ENCODE assay signal across 1 cellular context in the genomic region with DNA sequence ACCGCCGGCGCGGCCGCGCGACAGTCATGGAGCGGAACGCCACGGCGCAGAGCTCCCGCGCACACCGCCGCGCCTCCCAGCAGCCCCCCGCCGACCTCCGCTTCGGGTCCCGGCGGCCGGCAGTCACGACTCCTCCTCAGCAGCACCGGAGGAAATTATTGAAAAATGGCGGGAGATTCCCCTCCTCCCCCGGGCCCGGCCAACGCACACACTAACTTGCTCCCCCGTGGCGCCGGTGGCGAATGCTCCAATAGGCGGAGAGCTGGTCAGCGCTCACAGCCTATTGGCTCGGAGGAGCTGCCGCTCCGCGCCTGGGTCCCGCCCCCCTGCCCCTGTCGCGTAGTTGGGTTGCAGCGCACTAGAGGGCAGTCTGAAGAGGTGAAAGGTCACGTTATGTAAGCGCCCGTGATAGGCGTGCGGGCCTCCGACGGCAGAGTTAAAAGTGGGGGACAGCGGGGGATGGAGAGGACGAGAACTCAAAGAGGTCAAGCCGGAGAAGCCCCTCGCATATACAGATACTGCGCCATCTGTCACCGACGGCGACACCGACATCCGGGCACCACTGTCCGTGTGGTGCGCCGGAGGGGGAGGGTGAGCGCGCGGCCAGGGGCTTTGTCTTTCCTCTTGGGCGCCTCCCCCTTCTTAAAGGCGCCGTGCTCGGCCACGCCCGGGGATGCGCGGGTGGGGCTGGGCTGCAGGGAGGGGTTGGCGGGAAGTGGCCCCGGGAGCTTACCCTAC.
TF ChIP-seq lines count a peak whose summit lies in the region.

A gene with protein sequence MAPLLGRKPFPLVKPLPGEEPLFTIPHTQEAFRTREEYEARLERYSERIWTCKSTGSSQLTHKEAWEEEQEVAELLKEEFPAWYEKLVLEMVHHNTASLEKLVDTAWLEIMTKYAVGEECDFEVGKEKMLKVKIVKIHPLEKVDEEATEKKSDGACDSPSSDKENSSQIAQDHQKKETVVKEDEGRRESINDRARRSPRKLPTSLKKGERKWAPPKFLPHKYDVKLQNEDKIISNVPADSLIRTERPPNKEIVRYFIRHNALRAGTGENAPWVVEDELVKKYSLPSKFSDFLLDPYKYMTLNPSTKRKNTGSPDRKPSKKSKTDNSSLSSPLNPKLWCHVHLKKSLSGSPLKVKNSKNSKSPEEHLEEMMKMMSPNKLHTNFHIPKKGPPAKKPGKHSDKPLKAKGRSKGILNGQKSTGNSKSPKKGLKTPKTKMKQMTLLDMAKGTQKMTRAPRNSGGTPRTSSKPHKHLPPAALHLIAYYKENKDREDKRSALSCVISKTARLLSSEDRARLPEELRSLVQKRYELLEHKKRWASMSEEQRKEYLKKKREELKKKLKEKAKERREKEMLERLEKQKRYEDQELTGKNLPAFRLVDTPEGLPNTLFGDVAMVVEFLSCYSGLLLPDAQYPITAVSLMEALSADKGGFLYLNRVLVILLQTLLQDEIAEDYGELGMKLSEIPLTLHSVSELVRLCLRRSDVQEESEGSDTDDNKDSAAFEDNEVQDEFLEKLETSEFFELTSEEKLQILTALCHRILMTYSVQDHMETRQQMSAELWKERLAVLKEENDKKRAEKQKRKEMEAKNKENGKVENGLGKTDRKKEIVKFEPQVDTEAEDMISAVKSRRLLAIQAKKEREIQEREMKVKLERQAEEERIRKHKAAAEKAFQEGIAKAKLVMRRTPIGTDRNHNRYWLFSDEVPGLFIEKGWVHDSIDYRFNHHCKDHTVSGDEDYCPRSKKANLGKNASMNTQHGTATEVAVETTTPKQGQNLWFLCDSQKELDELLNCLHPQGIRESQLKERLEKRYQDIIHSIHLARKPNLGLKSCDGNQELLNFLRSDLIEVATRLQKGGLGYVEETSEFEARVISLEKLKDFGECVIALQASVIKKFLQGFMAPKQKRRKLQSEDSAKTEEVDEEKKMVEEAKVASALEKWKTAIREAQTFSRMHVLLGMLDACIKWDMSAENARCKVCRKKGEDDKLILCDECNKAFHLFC (N-terminal part only) (minus strand): TSS at position 213 of the 738 bp plus-strand sequence. CDS start 360 bp downstream, outside the sequence.

TF ChIP-seq in HepG2, 621 proteins besides CTCF, POLR2A, EP300 and RAD21 (continued from another document and continues in another):
- TF ChIP-seq, protein P1, sequence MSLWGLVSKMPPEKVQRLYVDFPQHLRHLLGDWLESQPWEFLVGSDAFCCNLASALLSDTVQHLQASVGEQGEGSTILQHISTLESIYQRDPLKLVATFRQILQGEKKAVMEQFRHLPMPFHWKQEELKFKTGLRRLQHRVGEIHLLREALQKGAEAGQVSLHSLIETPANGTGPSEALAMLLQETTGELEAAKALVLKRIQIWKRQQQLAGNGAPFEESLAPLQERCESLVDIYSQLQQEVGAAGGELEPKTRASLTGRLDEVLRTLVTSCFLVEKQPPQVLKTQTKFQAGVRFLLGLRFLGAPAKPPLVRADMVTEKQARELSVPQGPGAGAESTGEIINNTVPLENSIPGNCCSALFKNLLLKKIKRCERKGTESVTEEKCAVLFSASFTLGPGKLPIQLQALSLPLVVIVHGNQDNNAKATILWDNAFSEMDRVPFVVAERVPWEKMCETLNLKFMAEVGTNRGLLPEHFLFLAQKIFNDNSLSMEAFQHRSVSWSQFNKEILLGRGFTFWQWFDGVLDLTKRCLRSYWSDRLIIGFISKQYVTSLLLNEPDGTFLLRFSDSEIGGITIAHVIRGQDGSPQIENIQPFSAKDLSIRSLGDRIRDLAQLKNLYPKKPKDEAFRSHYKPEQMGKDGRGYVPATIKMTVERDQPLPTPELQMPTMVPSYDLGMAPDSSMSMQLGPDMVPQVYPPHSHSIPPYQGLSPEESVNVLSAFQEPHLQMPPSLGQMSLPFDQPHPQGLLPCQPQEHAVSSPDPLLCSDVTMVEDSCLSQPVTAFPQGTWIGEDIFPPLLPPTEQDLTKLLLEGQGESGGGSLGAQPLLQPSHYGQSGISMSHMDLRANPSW (CRISPR knock-in tag; IDR thresholded peaks at IDR 0.05; ENCODE audit: borderline replicate concordance), result peak; percentile 68; the same call in 1 of the 2 replicates
- TF ChIP-seq HOXA9 (CRISPR knock-in tag; IDR thresholded peaks at IDR 0.05; ENCODE audit: borderline replicate concordance), result 0 out of 2 replicates have a peak, but pooled peaks have one; percentile 64
- peak; percentile 68 for TF ChIP-seq KMT2A (CRISPR knock-in tag; IDR thresholded peaks at IDR 0.05)
- 0 out of 2 replicates have a peak, but pooled peaks have one; percentile 22 for TF ChIP-seq HMG20A (CRISPR knock-in tag; IDR thresholded peaks at IDR 0.05; ENCODE audit: borderline replicate concordance)
- no peak for TF ChIP-seq ZNF672 (CRISPR knock-in tag; IDR thresholded peaks at IDR 0.05)
- 0 out of 2 replicates have a peak, but pooled peaks have one; percentile 22 for TF ChIP-seq ZNF674 (CRISPR knock-in tag; IDR thresholded peaks at IDR 0.05; ENCODE audit: low read depth)
- TF ChIP-seq ZNF768 (CRISPR knock-in tag; IDR thresholded peaks at IDR 0.05), result no peak
- TF ChIP-seq ZNF557 (CRISPR knock-in tag; IDR thresholded peaks at IDR 0.05), result peak; percentile 45; the same call in 1 of the 2 replicates
- TF ChIP-seq SALL1 (CRISPR knock-in tag; IDR thresholded peaks at IDR 0.05), result peak; percentile 81
- TF ChIP-seq ARNTL (CRISPR knock-in tag; IDR thresholded peaks at IDR 0.05), result peak; percentile 79
- peak; percentile 89 for TF ChIP-seq RXRB (CRISPR knock-in tag; IDR thresholded peaks at IDR 0.05; ENCODE audit: borderline replicate concordance)
- TF ChIP-seq, protein P2, sequence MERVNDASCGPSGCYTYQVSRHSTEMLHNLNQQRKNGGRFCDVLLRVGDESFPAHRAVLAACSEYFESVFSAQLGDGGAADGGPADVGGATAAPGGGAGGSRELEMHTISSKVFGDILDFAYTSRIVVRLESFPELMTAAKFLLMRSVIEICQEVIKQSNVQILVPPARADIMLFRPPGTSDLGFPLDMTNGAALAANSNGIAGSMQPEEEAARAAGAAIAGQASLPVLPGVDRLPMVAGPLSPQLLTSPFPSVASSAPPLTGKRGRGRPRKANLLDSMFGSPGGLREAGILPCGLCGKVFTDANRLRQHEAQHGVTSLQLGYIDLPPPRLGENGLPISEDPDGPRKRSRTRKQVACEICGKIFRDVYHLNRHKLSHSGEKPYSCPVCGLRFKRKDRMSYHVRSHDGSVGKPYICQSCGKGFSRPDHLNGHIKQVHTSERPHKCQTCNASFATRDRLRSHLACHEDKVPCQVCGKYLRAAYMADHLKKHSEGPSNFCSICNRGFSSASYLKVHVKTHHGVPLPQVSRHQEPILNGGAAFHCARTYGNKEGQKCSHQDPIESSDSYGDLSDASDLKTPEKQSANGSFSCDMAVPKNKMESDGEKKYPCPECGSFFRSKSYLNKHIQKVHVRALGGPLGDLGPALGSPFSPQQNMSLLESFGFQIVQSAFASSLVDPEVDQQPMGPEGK (CRISPR knock-in tag; IDR thresholded peaks at IDR 0.05), result peak; percentile 91
- TF ChIP-seq, protein P3, sequence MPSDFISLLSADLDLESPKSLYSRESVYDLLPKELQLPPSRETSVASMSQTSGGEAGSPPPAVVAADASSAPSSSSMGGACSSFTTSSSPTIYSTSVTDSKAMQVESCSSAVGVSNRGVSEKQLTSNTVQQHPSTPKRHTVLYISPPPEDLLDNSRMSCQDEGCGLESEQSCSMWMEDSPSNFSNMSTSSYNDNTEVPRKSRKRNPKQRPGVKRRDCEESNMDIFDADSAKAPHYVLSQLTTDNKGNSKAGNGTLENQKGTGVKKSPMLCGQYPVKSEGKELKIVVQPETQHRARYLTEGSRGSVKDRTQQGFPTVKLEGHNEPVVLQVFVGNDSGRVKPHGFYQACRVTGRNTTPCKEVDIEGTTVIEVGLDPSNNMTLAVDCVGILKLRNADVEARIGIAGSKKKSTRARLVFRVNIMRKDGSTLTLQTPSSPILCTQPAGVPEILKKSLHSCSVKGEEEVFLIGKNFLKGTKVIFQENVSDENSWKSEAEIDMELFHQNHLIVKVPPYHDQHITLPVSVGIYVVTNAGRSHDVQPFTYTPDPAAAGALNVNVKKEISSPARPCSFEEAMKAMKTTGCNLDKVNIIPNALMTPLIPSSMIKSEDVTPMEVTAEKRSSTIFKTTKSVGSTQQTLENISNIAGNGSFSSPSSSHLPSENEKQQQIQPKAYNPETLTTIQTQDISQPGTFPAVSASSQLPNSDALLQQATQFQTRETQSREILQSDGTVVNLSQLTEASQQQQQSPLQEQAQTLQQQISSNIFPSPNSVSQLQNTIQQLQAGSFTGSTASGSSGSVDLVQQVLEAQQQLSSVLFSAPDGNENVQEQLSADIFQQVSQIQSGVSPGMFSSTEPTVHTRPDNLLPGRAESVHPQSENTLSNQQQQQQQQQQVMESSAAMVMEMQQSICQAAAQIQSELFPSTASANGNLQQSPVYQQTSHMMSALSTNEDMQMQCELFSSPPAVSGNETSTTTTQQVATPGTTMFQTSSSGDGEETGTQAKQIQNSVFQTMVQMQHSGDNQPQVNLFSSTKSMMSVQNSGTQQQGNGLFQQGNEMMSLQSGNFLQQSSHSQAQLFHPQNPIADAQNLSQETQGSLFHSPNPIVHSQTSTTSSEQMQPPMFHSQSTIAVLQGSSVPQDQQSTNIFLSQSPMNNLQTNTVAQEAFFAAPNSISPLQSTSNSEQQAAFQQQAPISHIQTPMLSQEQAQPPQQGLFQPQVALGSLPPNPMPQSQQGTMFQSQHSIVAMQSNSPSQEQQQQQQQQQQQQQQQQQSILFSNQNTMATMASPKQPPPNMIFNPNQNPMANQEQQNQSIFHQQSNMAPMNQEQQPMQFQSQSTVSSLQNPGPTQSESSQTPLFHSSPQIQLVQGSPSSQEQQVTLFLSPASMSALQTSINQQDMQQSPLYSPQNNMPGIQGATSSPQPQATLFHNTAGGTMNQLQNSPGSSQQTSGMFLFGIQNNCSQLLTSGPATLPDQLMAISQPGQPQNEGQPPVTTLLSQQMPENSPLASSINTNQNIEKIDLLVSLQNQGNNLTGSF (CRISPR knock-in tag; IDR thresholded peaks at IDR 0.05), result no peak; the same call in 1 of the 2 replicates
- TF ChIP-seq GATAD1 (CRISPR knock-in tag; IDR thresholded peaks at IDR 0.05), result peak; percentile 78
- TF ChIP-seq ZNF598 (CRISPR knock-in tag; IDR thresholded peaks at IDR 0.05; ENCODE audit: borderline replicate concordance), result peak; percentile 83; the same call in 1 of the 2 replicates
- TF ChIP-seq, protein P4, sequence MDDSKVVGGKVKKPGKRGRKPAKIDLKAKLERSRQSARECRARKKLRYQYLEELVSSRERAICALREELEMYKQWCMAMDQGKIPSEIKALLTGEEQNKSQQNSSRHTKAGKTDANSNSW (CRISPR knock-in tag; IDR thresholded peaks at IDR 0.05; ENCODE audit: borderline replicate concordance), result peak; percentile 42; the same call in 1 of the 2 replicates
- peak; percentile 87 for TF ChIP-seq YEATS2 (CRISPR knock-in tag; IDR thresholded peaks at IDR 0.05; ENCODE audit: borderline replicate concordance)
- TF ChIP-seq FIP1L1 (IDR thresholded peaks at IDR 0.05; ENCODE audit: borderline replicate concordance, insufficient read depth, low read depth, low read length), result no peak
- TF ChIP-seq ZNF549 (CRISPR knock-in tag; IDR thresholded peaks at IDR 0.05), result 0 out of 2 replicates have a peak, but pooled peaks have one; percentile 38
- TF ChIP-seq ZNF335 (CRISPR knock-in tag; IDR thresholded peaks at IDR 0.05), result peak; percentile 71; the same call in 1 of the 2 replicates
- TF ChIP-seq CBFB (CRISPR knock-in tag; IDR thresholded peaks at IDR 0.05), result peak; percentile 78
- TF ChIP-seq JUN (CRISPR knock-in tag; IDR thresholded peaks at IDR 0.05), result no peak
- 0 out of 2 replicates have a peak, but pooled peaks have one; percentile 15 for TF ChIP-seq ELF1 (CRISPR knock-in tag; IDR thresholded peaks at IDR 0.05)
- TF ChIP-seq CHD2 (IDR thresholded peaks at IDR 0.05; ENCODE audit: low read depth, low read length), result peak; percentile 80
- TF ChIP-seq, protein P5, sequence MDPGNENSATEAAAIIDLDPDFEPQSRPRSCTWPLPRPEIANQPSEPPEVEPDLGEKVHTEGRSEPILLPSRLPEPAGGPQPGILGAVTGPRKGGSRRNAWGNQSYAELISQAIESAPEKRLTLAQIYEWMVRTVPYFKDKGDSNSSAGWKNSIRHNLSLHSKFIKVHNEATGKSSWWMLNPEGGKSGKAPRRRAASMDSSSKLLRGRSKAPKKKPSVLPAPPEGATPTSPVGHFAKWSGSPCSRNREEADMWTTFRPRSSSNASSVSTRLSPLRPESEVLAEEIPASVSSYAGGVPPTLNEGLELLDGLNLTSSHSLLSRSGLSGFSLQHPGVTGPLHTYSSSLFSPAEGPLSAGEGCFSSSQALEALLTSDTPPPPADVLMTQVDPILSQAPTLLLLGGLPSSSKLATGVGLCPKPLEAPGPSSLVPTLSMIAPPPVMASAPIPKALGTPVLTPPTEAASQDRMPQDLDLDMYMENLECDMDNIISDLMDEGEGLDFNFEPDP (CRISPR knock-in tag; conservative IDR thresholded peaks at IDR 0.05), result 0 out of 2 replicates have a peak, but pooled peaks have one; percentile 81
- TF ChIP-seq ZNF792 (CRISPR knock-in tag; IDR thresholded peaks at IDR 0.05), result peak; percentile 32; the same call in 1 of the 2 replicates
- TF ChIP-seq ZFP36L1 (CRISPR knock-in tag; IDR thresholded peaks at IDR 0.05), result no peak
- no peak for TF ChIP-seq ZNF253 (CRISPR knock-in tag; IDR thresholded peaks at IDR 0.05; ENCODE audit: borderline replicate concordance)
- TF ChIP-seq, protein P6, sequence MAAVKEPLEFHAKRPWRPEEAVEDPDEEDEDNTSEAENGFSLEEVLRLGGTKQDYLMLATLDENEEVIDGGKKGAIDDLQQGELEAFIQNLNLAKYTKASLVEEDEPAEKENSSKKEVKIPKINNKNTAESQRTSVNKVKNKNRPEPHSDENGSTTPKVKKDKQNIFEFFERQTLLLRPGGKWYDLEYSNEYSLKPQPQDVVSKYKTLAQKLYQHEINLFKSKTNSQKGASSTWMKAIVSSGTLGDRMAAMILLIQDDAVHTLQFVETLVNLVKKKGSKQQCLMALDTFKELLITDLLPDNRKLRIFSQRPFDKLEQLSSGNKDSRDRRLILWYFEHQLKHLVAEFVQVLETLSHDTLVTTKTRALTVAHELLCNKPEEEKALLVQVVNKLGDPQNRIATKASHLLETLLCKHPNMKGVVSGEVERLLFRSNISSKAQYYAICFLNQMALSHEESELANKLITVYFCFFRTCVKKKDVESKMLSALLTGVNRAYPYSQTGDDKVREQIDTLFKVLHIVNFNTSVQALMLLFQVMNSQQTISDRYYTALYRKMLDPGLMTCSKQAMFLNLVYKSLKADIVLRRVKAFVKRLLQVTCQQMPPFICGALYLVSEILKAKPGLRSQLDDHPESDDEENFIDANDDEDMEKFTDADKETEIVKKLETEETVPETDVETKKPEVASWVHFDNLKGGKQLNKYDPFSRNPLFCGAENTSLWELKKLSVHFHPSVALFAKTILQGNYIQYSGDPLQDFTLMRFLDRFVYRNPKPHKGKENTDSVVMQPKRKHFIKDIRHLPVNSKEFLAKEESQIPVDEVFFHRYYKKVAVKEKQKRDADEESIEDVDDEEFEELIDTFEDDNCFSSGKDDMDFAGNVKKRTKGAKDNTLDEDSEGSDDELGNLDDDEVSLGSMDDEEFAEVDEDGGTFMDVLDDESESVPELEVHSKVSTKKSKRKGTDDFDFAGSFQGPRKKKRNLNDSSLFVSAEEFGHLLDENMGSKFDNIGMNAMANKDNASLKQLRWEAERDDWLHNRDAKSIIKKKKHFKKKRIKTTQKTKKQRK (IDR thresholded peaks at IDR 0.05; ENCODE audit: low read length), result no peak
- TF ChIP-seq KLF6 (CRISPR knock-in tag; IDR thresholded peaks at IDR 0.05), result peak; percentile 61; the same call in 1 of the 2 replicates
- no peak for TF ChIP-seq CENPX (CRISPR knock-in tag; IDR thresholded peaks at IDR 0.05)
- peak; percentile 93 for TF ChIP-seq SOX13 (IDR thresholded peaks at IDR 0.05)
- peak in 1 of 2 experiments; percentile 67; a peak in 1 of 4 replicates for TF ChIP-seq SOX13 (CRISPR knock-in tag; conservative IDR thresholded peaks at IDR 0.05 in 1 of 2, IDR thresholded peaks at IDR 0.05 in 1 of 2)
- TF ChIP-seq ZNF205 (CRISPR knock-in tag; IDR thresholded peaks at IDR 0.05), result peak; percentile 92
- TF ChIP-seq KDM5A (IDR thresholded peaks at IDR 0.05; ENCODE audit: borderline replicate concordance, low read length), result no peak; the same call in 1 of the 2 replicates
- 0 out of 2 replicates have a peak, but pooled peaks have one; percentile 77 for TF ChIP-seq ARID2 (CRISPR knock-in tag; IDR thresholded peaks at IDR 0.05; ENCODE audit: borderline replicate concordance)
- TF ChIP-seq ZNF124 (CRISPR knock-in tag; IDR thresholded peaks at IDR 0.05), result 0 out of 2 replicates have a peak, but pooled peaks have one; percentile 57
